In the genomic region with DNA sequence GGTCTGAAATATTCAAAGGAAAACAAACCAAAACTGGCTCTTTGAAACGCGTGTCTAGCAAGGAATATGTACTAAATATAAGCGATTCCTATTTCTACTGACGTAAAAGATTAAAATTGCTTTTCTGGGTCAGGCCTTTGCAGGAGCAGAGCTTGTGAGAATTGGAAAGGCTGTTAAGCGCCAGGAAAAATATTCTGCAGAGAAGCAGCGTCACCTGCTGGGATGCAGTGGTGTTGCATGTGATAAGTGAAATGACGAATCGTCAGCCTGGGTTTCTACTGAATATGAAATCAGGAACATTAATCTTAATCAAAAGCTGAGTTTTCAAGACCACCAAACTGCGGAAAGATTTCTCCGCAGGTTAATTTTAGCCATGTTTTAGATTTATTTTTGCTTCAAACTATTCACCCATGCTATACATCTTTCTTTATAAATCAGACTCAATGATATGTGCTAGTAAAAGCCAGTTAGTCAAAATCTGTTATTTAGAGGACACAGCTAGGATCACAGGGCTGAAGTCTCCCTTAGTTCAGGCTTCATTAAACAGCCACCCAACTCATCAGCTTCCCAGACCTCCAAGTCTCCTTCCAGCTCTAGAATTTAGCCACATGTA, we compare ENCODE assay signal across 1 cellular context.
TF ChIP-seq lines count a peak whose summit lies in the region.

No MANE protein-coding gene starts in this region.

TF ChIP-seq in K562, 482 proteins besides CTCF, POLR2A, EP300 and RAD21 (continued from another document):
- TF ChIP-seq RREB1 (CRISPR knock-in tag; IDR thresholded peaks at IDR 0.05) (no peak), ZNF224 (CRISPR knock-in tag; IDR thresholded peaks at IDR 0.05) (no peak), PCBP1 (IDR thresholded peaks at IDR 0.05; ENCODE audit: low read depth, low read length, poor library complexity, severe bottlenecking) (no peak), ZBTB8A (IDR thresholded peaks at IDR 0.05; ENCODE audit: partially characterized antibody) (no peak), ZNF785 (CRISPR knock-in tag; IDR thresholded peaks at IDR 0.05) (no peak), ZNF644 (tag; IDR thresholded peaks at IDR 0.05; ENCODE audit: low read depth) (no peak), RFX1 (IDR thresholded peaks at IDR 0.05) (no peak), ZNF197 (CRISPR knock-in tag; IDR thresholded peaks at IDR 0.05; ENCODE audit: low read depth) (no peak), JUNB (CRISPR knock-in tag; conservative IDR thresholded peaks at IDR 0.05) (no peak)
- TF ChIP-seq, protein P1, sequence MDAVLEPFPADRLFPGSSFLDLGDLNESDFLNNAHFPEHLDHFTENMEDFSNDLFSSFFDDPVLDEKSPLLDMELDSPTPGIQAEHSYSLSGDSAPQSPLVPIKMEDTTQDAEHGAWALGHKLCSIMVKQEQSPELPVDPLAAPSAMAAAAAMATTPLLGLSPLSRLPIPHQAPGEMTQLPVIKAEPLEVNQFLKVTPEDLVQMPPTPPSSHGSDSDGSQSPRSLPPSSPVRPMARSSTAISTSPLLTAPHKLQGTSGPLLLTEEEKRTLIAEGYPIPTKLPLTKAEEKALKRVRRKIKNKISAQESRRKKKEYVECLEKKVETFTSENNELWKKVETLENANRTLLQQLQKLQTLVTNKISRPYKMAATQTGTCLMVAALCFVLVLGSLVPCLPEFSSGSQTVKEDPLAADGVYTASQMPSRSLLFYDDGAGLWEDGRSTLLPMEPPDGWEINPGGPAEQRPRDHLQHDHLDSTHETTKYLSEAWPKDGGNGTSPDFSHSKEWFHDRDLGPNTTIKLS (IDR thresholded peaks at IDR 0.05; ENCODE audit: borderline replicate concordance, low read depth), result no peak
- TF ChIP-seq, protein P2, sequence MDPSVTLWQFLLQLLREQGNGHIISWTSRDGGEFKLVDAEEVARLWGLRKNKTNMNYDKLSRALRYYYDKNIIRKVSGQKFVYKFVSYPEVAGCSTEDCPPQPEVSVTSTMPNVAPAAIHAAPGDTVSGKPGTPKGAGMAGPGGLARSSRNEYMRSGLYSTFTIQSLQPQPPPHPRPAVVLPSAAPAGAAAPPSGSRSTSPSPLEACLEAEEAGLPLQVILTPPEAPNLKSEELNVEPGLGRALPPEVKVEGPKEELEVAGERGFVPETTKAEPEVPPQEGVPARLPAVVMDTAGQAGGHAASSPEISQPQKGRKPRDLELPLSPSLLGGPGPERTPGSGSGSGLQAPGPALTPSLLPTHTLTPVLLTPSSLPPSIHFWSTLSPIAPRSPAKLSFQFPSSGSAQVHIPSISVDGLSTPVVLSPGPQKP (CRISPR knock-in tag; IDR thresholded peaks at IDR 0.05), result no peak
TF ChIP-seq in K562: peak in this region for 6.
